In the genomic region with DNA sequence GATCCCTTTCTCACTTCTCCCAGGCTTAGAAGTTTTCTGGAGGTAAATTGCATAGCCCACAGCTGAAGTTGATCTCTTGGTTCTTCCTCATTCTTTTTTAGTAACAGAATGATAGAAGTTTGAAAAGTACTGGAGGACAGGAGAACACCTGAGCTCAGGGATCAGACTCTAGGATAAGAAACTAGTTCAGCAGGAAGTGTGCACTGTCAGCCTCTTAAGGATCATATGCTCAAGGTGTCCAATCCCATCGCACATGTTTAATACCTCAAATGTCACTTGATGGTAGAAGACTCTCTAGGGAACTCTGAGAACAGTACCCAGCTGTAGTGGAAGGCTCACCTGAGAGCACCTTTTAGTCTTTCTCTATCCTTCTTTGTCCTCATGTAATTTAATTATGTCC, we compare ENCODE assay signal across 1 cellular context.
TF ChIP-seq lines count a peak whose summit lies in the region.

No MANE protein-coding gene starts in this region.

TF ChIP-seq in endothelial cell of umbilical vein, 7 proteins besides CTCF, POLR2A, EP300 and RAD21:
- TF ChIP-seq EZH2 (IDR thresholded peaks at IDR 0.05; ENCODE audit: borderline replicate concordance, low read depth, low read length, severe bottlenecking) (no peak), JUN (IDR thresholded peaks at IDR 0.05; ENCODE audit: borderline replicate concordance, insufficient read depth, insufficient read length, low read depth) (no peak), POLR2AphosphoS5 (IDR thresholded peaks at IDR 0.05; ENCODE audit: insufficient read depth, low read depth, low read length) (no peak), GATA2 (IDR thresholded peaks at IDR 0.05; ENCODE audit: insufficient read depth, insufficient read length, low read depth, low read length) (no peak), MAX (IDR thresholded peaks at IDR 0.05; ENCODE audit: insufficient read depth, insufficient read length) (no peak), FOS (IDR thresholded peaks at IDR 0.05; ENCODE audit: borderline replicate concordance, insufficient read depth, low read length) (no peak), MYC (IDR thresholded peaks at IDR 0.05; ENCODE audit: low read depth, low read length) (no peak)
